3 cellular contexts compared by ENCODE assay signal in genomic region chr4:173943547-173943946, GRCh38.
TF ChIP-seq lines count a peak whose summit lies in the region.

No MANE protein-coding gene starts in this region.

TF ChIP-seq in SK-N-SH, 30 proteins besides CTCF, POLR2A, EP300 and RAD21:
- TF ChIP-seq CHD2 (IDR thresholded peaks at IDR 0.05; ENCODE audit: low read length, partially characterized antibody) (peak; percentile 80), MXI1 (IDR thresholded peaks at IDR 0.05; ENCODE audit: low read depth, low read length) (peak; percentile 17; the same call in 1 of the 2 replicates), GATA2 (CRISPR knock-in tag; IDR thresholded peaks at IDR 0.05) (peak; percentile 96), FOXJ3 (CRISPR knock-in tag; IDR thresholded peaks at IDR 0.05) (peak; percentile 94), RCOR1 (IDR thresholded peaks at IDR 0.05; ENCODE audit: low read length) (peak; percentile 93), ELF1 (IDR thresholded peaks at IDR 0.05) (no peak)

TF ChIP-seq in SK-N-SH treated with all-trans-retinoic acid at 6 μM for 48 hours, 23 proteins besides CTCF, POLR2A, EP300 and RAD21:
- TF ChIP-seq ZNF70 (CRISPR knock-in tag; IDR thresholded peaks at IDR 0.05), result no peak
- TF ChIP-seq, protein P1, sequence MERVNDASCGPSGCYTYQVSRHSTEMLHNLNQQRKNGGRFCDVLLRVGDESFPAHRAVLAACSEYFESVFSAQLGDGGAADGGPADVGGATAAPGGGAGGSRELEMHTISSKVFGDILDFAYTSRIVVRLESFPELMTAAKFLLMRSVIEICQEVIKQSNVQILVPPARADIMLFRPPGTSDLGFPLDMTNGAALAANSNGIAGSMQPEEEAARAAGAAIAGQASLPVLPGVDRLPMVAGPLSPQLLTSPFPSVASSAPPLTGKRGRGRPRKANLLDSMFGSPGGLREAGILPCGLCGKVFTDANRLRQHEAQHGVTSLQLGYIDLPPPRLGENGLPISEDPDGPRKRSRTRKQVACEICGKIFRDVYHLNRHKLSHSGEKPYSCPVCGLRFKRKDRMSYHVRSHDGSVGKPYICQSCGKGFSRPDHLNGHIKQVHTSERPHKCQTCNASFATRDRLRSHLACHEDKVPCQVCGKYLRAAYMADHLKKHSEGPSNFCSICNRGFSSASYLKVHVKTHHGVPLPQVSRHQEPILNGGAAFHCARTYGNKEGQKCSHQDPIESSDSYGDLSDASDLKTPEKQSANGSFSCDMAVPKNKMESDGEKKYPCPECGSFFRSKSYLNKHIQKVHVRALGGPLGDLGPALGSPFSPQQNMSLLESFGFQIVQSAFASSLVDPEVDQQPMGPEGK (CRISPR knock-in tag; IDR thresholded peaks at IDR 0.05; ENCODE audit: borderline replicate concordance), result no peak
- no peak for TF ChIP-seq GLIS3 (CRISPR knock-in tag; IDR thresholded peaks at IDR 0.05)
- no peak for TF ChIP-seq BACH2 (CRISPR knock-in tag; IDR thresholded peaks at IDR 0.05; ENCODE audit: borderline replicate concordance)
- TF ChIP-seq TOX (CRISPR knock-in tag; IDR thresholded peaks at IDR 0.05; ENCODE audit: borderline replicate concordance), result no peak
- no peak for TF ChIP-seq ZFP3 (CRISPR knock-in tag; IDR thresholded peaks at IDR 0.05)

TF ChIP-seq in K562, 482 proteins besides CTCF, POLR2A, EP300 and RAD21:
- TF ChIP-seq CHD2 (IDR thresholded peaks at IDR 0.05; ENCODE audit: low read depth, low read length), result no peak
- TF ChIP-seq CEBPB (tag; IDR thresholded peaks at IDR 0.05), result peak; percentile 45; the same call in 1 of the 2 replicates
- TF ChIP-seq, protein P2, sequence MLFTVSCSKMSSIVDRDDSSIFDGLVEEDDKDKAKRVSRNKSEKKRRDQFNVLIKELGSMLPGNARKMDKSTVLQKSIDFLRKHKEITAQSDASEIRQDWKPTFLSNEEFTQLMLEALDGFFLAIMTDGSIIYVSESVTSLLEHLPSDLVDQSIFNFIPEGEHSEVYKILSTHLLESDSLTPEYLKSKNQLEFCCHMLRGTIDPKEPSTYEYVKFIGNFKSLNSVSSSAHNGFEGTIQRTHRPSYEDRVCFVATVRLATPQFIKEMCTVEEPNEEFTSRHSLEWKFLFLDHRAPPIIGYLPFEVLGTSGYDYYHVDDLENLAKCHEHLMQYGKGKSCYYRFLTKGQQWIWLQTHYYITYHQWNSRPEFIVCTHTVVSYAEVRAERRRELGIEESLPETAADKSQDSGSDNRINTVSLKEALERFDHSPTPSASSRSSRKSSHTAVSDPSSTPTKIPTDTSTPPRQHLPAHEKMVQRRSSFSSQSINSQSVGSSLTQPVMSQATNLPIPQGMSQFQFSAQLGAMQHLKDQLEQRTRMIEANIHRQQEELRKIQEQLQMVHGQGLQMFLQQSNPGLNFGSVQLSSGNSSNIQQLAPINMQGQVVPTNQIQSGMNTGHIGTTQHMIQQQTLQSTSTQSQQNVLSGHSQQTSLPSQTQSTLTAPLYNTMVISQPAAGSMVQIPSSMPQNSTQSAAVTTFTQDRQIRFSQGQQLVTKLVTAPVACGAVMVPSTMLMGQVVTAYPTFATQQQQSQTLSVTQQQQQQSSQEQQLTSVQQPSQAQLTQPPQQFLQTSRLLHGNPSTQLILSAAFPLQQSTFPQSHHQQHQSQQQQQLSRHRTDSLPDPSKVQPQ (CRISPR knock-in tag; IDR thresholded peaks at IDR 0.05; ENCODE audit: borderline replicate concordance), result no peak
- no peak for TF ChIP-seq CBFA2T3 (IDR thresholded peaks at IDR 0.05)
- TF ChIP-seq, protein P3, sequence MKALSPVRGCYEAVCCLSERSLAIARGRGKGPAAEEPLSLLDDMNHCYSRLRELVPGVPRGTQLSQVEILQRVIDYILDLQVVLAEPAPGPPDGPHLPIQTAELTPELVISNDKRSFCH (CRISPR knock-in tag; IDR thresholded peaks at IDR 0.05), result no peak
- TF ChIP-seq, protein P3 (tag; IDR thresholded peaks at IDR 0.05), result no peak
